ENCODE assay signal across 18 cellular contexts in genomic region chr2:168999668-169000213, GRCh38. TPM values are rescaled to one million over a fixed set of nuclear protein-coding genes. Genes with fewer than 3 reads are reported as not detected.
A peak's percentile ranks its signal among the peaks of the same experiment; 100 is the strongest.
DNase-seq lines count a peak whose midpoint lies in the region; ATAC-seq, FAIRE-seq and TF ChIP-seq lines count a peak whose summit lies in the region.
"Had no signal": no experiment of that assay in that cellular context is flagged by ENCODE, and none has a peak within 500 bp of the region (broad histone marks: within the 10 kb centered on the region; RNA-seq: fewer than 3 reads in every experiment).

No MANE protein-coding gene starts in this region.

- H3K4me1 ChIP-seq in GM23248 (ENCODE audit: insufficient read depth) (no peaks in the 10 kb centered on the region; the same call in 1 of the 2 replicates), astrocyte (ENCODE audit: insufficient read depth, low read length) (peaks cover 17% of the 10 kb centered on the region), fibroblast of lung (ENCODE audit: control insufficient read depth, extremely low read depth, insufficient read depth, low read length) (no peaks in the 10 kb centered on the region), upper lobe of right lung (no peaks in the 10 kb centered on the region)
- H3K4me1 ChIP-seq in CD4-positive, alpha-beta memory T cell (ENCODE audit: insufficient read depth, low read length): no peaks in the 10 kb centered on the region

- POLR2A ChIA-PET in CD4-positive, alpha-beta memory T cell (lab: Charles Lee; ENCODE audit: partially characterized antibody): no interaction called here

- H3K9ac ChIP-seq in GM23248 (no peak overlapping the region), astrocyte (ENCODE audit: low read length) (no peak overlapping the region), fibroblast of lung (ENCODE audit: insufficient read depth, low read length) (no peak overlapping the region)

- in situ Hi-C loops in GM23248 (cut with MboI): no loop called here

- H3F3A ChIP-seq in GM23248 (ENCODE audit: insufficient read depth): no peaks in the 10 kb centered on the region

- no peaks in the 10 kb centered on the region for H3K36me3 Mint-ChIP-seq in astrocyte (ENCODE audit: low read depth, unreplicated experiment)
- no peaks in the 10 kb centered on the region for H3K36me3 Mint-ChIP-seq in CD4-positive, alpha-beta memory T cell
- H3K36me3 Mint-ChIP-seq in T-helper 17 cell (ENCODE audit: low read depth): peaks cover 4% of the 10 kb centered on the region

- no peak for TF ChIP-seq CTCF in astrocyte (IDR thresholded peaks at IDR 0.05; ENCODE audit: insufficient read depth, low read depth, low read length)
- no peak for TF ChIP-seq CTCF in fibroblast of lung (conservative IDR thresholded peaks at IDR 0.05 in 1 of 2, IDR thresholded peaks at IDR 0.05 in 1 of 2; ENCODE audit: low read depth in 1 of 2, low read length in 2 of 2)
- no peak for TF ChIP-seq CTCF in upper lobe of right lung (IDR thresholded peaks at IDR 0.05)

- H3K27ac Mint-ChIP-seq in astrocyte (ENCODE audit: unreplicated experiment) (peak overlapping the region; percentile 45), T-helper 17 cell (no peak overlapping the region)
- H3K27ac Mint-ChIP-seq in CD4-positive, alpha-beta memory T cell: no peak overlapping the region

- H3K36me3 ChIP-seq in GM23248 (ENCODE audit: low read depth) (no peaks in the 10 kb centered on the region), astrocyte (ENCODE audit: insufficient read depth, low read length) (no peaks in the 10 kb centered on the region), fibroblast of lung (ENCODE audit: control insufficient read depth, insufficient read depth, low read length) (no peaks in the 10 kb centered on the region), upper lobe of right lung (no peaks in the 10 kb centered on the region)
- H3K36me3 ChIP-seq in CD4-positive, alpha-beta memory T cell (ENCODE audit: insufficient read depth, low read length): no peaks in the 10 kb centered on the region
- H3K36me3 ChIP-seq: SJSA1 had no signal

- H3K27me3 ChIP-seq in GM23248 (replicated peaks; ENCODE audit: insufficient read depth) (no peaks in the 10 kb centered on the region), astrocyte (ENCODE audit: insufficient read depth, low read length) (no peaks in the 10 kb centered on the region), fibroblast of lung (ENCODE audit: control insufficient read depth, insufficient read depth, low read length) (no peaks in the 10 kb centered on the region), upper lobe of right lung (no peaks in the 10 kb centered on the region)
- H3K27me3 ChIP-seq in CD4-positive, alpha-beta memory T cell (ENCODE audit: insufficient read depth, low read length): no peaks in the 10 kb centered on the region
- H3K27me3 ChIP-seq: SJSA1 had no signal

- CTCF ChIA-PET in CD4-positive, alpha-beta memory T cell (lab: Charles Lee; ENCODE audit: partially characterized antibody): no interaction called here

- 23 to 30% methylated on average over 1 of the region's 1 CpG for WGBS in GM23248 (ENCODE audit: low coverage in 1 of 2, low lambda C conversion rate in 2 of 2, missing lambda C conversion rate in 2 of 2), 2 experiments

- H4K20me1 ChIP-seq in GM23248 (ENCODE audit: insufficient read depth) (no peaks in the 10 kb centered on the region), astrocyte (ENCODE audit: insufficient read depth, low read length) (no peaks in the 10 kb centered on the region), fibroblast of lung (ENCODE audit: control insufficient read depth, extremely low read depth, insufficient read depth, low read length) (no peaks in the 10 kb centered on the region)

- no peaks in the 10 kb centered on the region for H3K27me3 Mint-ChIP-seq in astrocyte (ENCODE audit: low read depth, unreplicated experiment)
- no peaks in the 10 kb centered on the region for H3K27me3 Mint-ChIP-seq in CD4-positive, alpha-beta memory T cell
- peaks cover 11% of the 10 kb centered on the region for H3K27me3 Mint-ChIP-seq in T-helper 17 cell

- H3K4me2 ChIP-seq in GM23248 (ENCODE audit: unreplicated experiment) (no peak overlapping the region), astrocyte (ENCODE audit: low read length) (no peak overlapping the region), fibroblast of lung (ENCODE audit: extremely low read depth, insufficient read depth, low read length) (no peak overlapping the region)

- no peak overlapping the region for H3K4me3 ChIP-seq in GM23248
- H3K4me3 ChIP-seq in astrocyte (ENCODE audit: insufficient read depth, low read depth, low read length): no peak overlapping the region
- no peak overlapping the region for H3K4me3 ChIP-seq in fibroblast of lung (replicated peaks in 1 of 4; ENCODE audit: control extremely low read depth in 1 of 4, insufficient read depth in 1 of 4, low read depth in 3 of 4, low read length in 4 of 4)
- no peak overlapping the region for H3K4me3 ChIP-seq in CD4-positive, alpha-beta memory T cell (ENCODE audit: low read length in 2 of 2)
- no peak overlapping the region for H3K4me3 ChIP-seq in upper lobe of right lung
- H3K4me3 ChIP-seq: GM12878, SJSA1 had no signal

- FAIRE-seq in astrocyte (lab: Jason Lieb, UNC): no peak
- FAIRE-seq: GM12878 had no signal

- H3K9me3 ChIP-seq in GM23248 (ENCODE audit: low read depth) (no peaks in the 10 kb centered on the region), astrocyte (ENCODE audit: insufficient read depth, low read depth, low read length) (no peaks in the 10 kb centered on the region), fibroblast of lung (ENCODE audit: control insufficient read depth, insufficient read depth, low read depth, low read length) (no peaks in the 10 kb centered on the region), T-helper 17 cell (ENCODE audit: control insufficient read depth, low read length, poor library complexity, severe bottlenecking) (no peaks in the 10 kb centered on the region), upper lobe of right lung (no peaks in the 10 kb centered on the region)
- no peaks in the 10 kb centered on the region for H3K9me3 ChIP-seq in CD4-positive, alpha-beta memory T cell (ENCODE audit: control insufficient read depth in 1 of 2, low read length in 2 of 2)
- H3K9me3 ChIP-seq: SJSA1 had no signal

- H3K4me1 Mint-ChIP-seq in astrocyte (ENCODE audit: low read depth, unreplicated experiment) (peaks cover 57% of the 10 kb centered on the region), T-helper 17 cell (peaks cover 2% of the 10 kb centered on the region)
- H3K4me1 Mint-ChIP-seq in CD4-positive, alpha-beta memory T cell: peaks cover 0 to 8% (median 0%) of the 10 kb centered on the region in 4 donors

- intact Hi-C loops in CD4-positive, alpha-beta memory T cell (cut with micrococcal nuclease): no loop called here
- intact Hi-C loops in upper lobe of right lung (cut with DNase I): no loop called here

- peaks cover 2% of the 10 kb centered on the region for H3K9me3 Mint-ChIP-seq in astrocyte (ENCODE audit: unreplicated experiment)
- no peaks in the 10 kb centered on the region for H3K9me3 Mint-ChIP-seq in CD4-positive, alpha-beta memory T cell

- ATAC-seq in T-helper 17 cell (no peak), upper lobe of right lung (no peak)
- ATAC-seq: GM12878 had no signal

- peak; percentile 16 for DNase-seq in GM23248
- DNase-seq in astrocyte (ENCODE audit: low read depth): peak; percentile 28
- peak; percentile 16 to 35 for DNase-seq in fibroblast of lung (ENCODE audit: low read depth in 2 of 2)
- peak; percentile 35 for DNase-seq in renal cortical epithelial cell (ENCODE audit: low read depth)
- DNase-seq in AG08396 (ENCODE audit: low spot score): no peak
- no peak for DNase-seq in CD4-positive, alpha-beta memory T cell
- no peak for DNase-seq in T-helper 17 cell
- no peak for DNase-seq in upper lobe of right lung
- DNase-seq: DMS 273 treated with DMSO at 0.1 percent for 48 hours, NCI-H146, NCI-H2107, NCI-H69, SW 1271 had no signal

- H3K79me2 ChIP-seq in GM23248 (ENCODE audit: insufficient read depth) (no peaks in the 10 kb centered on the region), astrocyte (ENCODE audit: insufficient read depth, low read length) (no peaks in the 10 kb centered on the region), fibroblast of lung (ENCODE audit: control insufficient read depth, insufficient read depth, low read length) (no peaks in the 10 kb centered on the region)

- H3K9me2 ChIP-seq in GM23248 (ENCODE audit: insufficient read depth): no peaks in the 10 kb centered on the region

- H3K27ac ChIP-seq in GM23248: no peak overlapping the region
- no peak overlapping the region for H3K27ac ChIP-seq in astrocyte (ENCODE audit: low read depth, low read length)
- no peak overlapping the region for H3K27ac ChIP-seq in fibroblast of lung (ENCODE audit: insufficient read depth, low read length)
- no peak overlapping the region for H3K27ac ChIP-seq in CD4-positive, alpha-beta memory T cell (ENCODE audit: low read depth, low read length)
- H3K27ac ChIP-seq in upper lobe of right lung: no peak overlapping the region
- H3K27ac ChIP-seq: RWPE1, SJSA1 had no signal

- H3K4me3 Mint-ChIP-seq in astrocyte (ENCODE audit: unreplicated experiment) (no peak overlapping the region), T-helper 17 cell (no peak overlapping the region)
- no peak overlapping the region for H3K4me3 Mint-ChIP-seq in CD4-positive, alpha-beta memory T cell

- H2AFZ ChIP-seq in GM23248 (no peak overlapping the region), astrocyte (ENCODE audit: low read depth, low read length) (no peak overlapping the region), fibroblast of lung (ENCODE audit: low read length) (no peak overlapping the region)

RNA-seq across cellular contexts. Expression of gene ABCB11, which starts 31.4 kb away (rescaled TPM):
- total RNA-seq in GM23248 (2014; rRNA removed; shearing (Covaris generic)): not detected in 2 replicates
- not detected in 2 replicates for polyA plus RNA-seq in GM23248 (2016; fragmentation: Nextera tagmentation; extraction: Ambion mirVana)
- total RNA-seq in astrocyte: 0.02 TPM in 1 of 2 replicates, not detected in the other
- total RNA-seq in fibroblast of lung: not detected in 2 replicates
- polyA plus RNA-seq in fibroblast of lung: not detected in 2 replicates
- polyA plus RNA-seq in fibroblast of lung (2012): not detected in 2 replicates
- not detected in 2 replicates for polyA minus RNA-seq in fibroblast of lung (ENCODE audit: low replicate concordance)
- total RNA-seq in renal cortical epithelial cell: not detected in 2 replicates
- total RNA-seq in CD4-positive, alpha-beta memory T cell: not detected
- polyA plus RNA-seq in CD4-positive, alpha-beta memory T cell: not detected
- not detected for total RNA-seq in T-helper 17 cell
- total RNA-seq in upper lobe of right lung: 0.06 TPM
- total RNA-seq: GM12878, SJSA1 had no signal
- polyA plus RNA-seq: AG04450, BJ, GM12878 had no signal

Comparison
In these comparisons a context has a peak if more than half of its experiments do, and no peak if none do; other contexts are left out.
1. DNase-seq: peak in GM23248 (single experiment), astrocyte (single experiment), fibroblast of lung (2 of 2) and renal cortical epithelial cell (single experiment); none in AG08396 (single experiment), CD4-positive, alpha-beta memory T cell (0 of 5), T-helper 17 cell (0 of 3) and upper lobe of right lung (single experiment).